28 cellular contexts compared by ENCODE assay signal in the genomic region with DNA sequence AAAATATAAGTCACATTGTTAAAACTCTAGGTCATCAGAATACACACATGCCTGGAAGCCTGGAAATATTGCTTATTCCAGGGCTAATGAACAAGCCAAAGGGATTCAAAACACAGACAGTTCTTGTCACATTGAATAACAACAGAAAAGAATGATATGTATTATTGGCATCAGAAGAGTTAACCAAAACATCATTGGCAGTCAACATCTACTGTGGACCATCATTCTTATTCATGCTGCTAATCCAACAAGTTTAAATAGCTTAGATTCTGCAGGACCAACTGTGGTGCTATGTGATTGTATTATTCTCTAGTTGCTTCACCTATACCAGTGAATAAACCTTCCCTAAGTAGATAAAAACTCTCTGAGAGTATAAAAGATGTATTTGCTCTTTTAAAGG.
"Had no signal": no experiment of that assay in that cellular context is flagged by ENCODE, and none has a peak within 500 bp of the region (broad histone marks: within the 10 kb centered on the region; RNA-seq: fewer than 3 reads in every experiment).

No MANE protein-coding gene starts in this region.

- ATAC-seq: activated CD8-positive, alpha-beta T cell treated with anti-CD3 and anti-CD28 coated beads for 36 hours; activated T-cell treated with anti-CD3 and anti-CD28 coated beads, Interleukin-2, amount 50 U/mL, for 4 hours; activated T-helper 17 cell treated with anti-CD3 and anti-CD28 coated beads, Interleukin-2, amount 50 U/mL, for 72 hours; esophagus mucosa had no signal

- H3K27me3 ChIP-seq: brain microvascular endothelial cell, dorsolateral prefrontal cortex had no signal

- FAIRE-seq: astrocyte, bronchial epithelial cell had no signal

- H3K4me3 ChIP-seq: coronary artery, dorsolateral prefrontal cortex had no signal

- H3K4me1 Mint-ChIP-seq: activated CD4-positive, alpha-beta T cell treated with anti-CD3 and anti-CD28 coated beads, Interleukin-2, amount 10 ng/mL, durations not matched to agents 7 days and 5 days; activated T-helper 17 cell treated with anti-CD3 and anti-CD28 coated beads, Interleukin-2, amount 50 U/mL, for 72 hours; central memory CD8-positive, alpha-beta T cell had no signal

- DNase-seq: activated CD4-positive, alpha-beta T cell treated with anti-CD3 and anti-CD28 coated beads for 1 hour; activated CD4-positive, alpha-beta T cell treated with anti-CD3 and anti-CD28 coated beads for 4 hours; activated CD4-positive, alpha-beta T cell treated with anti-CD3 and anti-CD28 coated beads, Interleukin-2, amount 10 ng/mL, durations not matched to agents 7 days and 5 days; activated CD4-positive, alpha-beta T cell treated with anti-CD3 and anti-CD28 coated beads, Interleukin-2, amount 50 U/mL, for 48 hours; activated CD8-positive, alpha-beta memory T cell treated with anti-CD3 and anti-CD28 coated beads for 24 hours; activated CD8-positive, alpha-beta T cell treated with anti-CD3 and anti-CD28 coated beads for 36 hours; activated effector memory CD4-positive, alpha-beta T cell treated with Interleukin-2 at 50 U/mL for 16 hours; activated gamma-delta T cell treated with Interleukin-2 at 50 U/mL for 16 hours; activated naive CD4-positive, alpha-beta T cell treated with anti-CD3 and anti-CD28 coated beads, Interleukin-2, amount 50 U/mL, for 16 hours; activated naive CD4-positive, alpha-beta T cell treated with Interleukin-2 at 50 U/mL for 16 hours; activated T-cell treated with anti-CD3 and anti-CD28 coated beads, Interleukin-2, amount 50 U/mL, for 4 hours; amniotic stem cell; anterior cingulate cortex; brain microvascular endothelial cell; dorsolateral prefrontal cortex; effector memory CD4-positive, alpha-beta T cell; endodermal cell; foreskin fibroblast; head of caudate nucleus; T-helper 2 cell had no signal

- H3K27ac ChIP-seq: brain microvascular endothelial cell, coronary artery, dorsolateral prefrontal cortex had no signal

- H3K27me3 Mint-ChIP-seq: activated CD4-positive, alpha-beta T cell treated with anti-CD3 and anti-CD28 coated beads, Interleukin-2, amount 10 ng/mL, durations not matched to agents 7 days and 5 days; activated CD8-positive, alpha-beta T cell treated with anti-CD3 and anti-CD28 coated beads for 36 hours; activated naive CD8-positive, alpha-beta T cell; activated T-helper 17 cell treated with anti-CD3 and anti-CD28 coated beads, Interleukin-2, amount 50 U/mL, for 72 hours; central memory CD8-positive, alpha-beta T cell; dendritic cell treated with granulocyte-macrophage colony-stimulating factor and Interleukin-4, amounts not matched to agents 40 ng/mL and 50 ng/mL, for 4 days had no signal

- H3K4me3 Mint-ChIP-seq: activated CD4-positive, alpha-beta T cell treated with anti-CD3 and anti-CD28 coated beads, Interleukin-2, amount 10 ng/mL, durations not matched to agents 7 days and 5 days; activated CD8-positive, alpha-beta T cell treated with anti-CD3 and anti-CD28 coated beads for 36 hours; activated naive CD8-positive, alpha-beta T cell; activated T-cell treated with anti-CD3 and anti-CD28 coated beads, Interleukin-2, amount 50 U/mL, for 4 hours; activated T-helper 17 cell treated with anti-CD3 and anti-CD28 coated beads, Interleukin-2, amount 50 U/mL, for 72 hours; central memory CD8-positive, alpha-beta T cell; dendritic cell treated with granulocyte-macrophage colony-stimulating factor and Interleukin-4, amounts not matched to agents 40 ng/mL and 50 ng/mL, for 4 days; endodermal cell had no signal

- H3K27ac Mint-ChIP-seq: activated CD4-positive, alpha-beta T cell treated with anti-CD3 and anti-CD28 coated beads, Interleukin-2, amount 10 ng/mL, durations not matched to agents 7 days and 5 days; activated CD8-positive, alpha-beta T cell treated with anti-CD3 and anti-CD28 coated beads for 36 hours; activated naive CD8-positive, alpha-beta T cell; activated T-helper 17 cell treated with anti-CD3 and anti-CD28 coated beads, Interleukin-2, amount 50 U/mL, for 72 hours; dendritic cell treated with granulocyte-macrophage colony-stimulating factor and Interleukin-4, amounts not matched to agents 40 ng/mL and 50 ng/mL, for 4 days; endodermal cell had no signal

- H3K36me3 ChIP-seq: brain microvascular endothelial cell had no signal
